1 cellular context compared by ENCODE assay signal in the genomic region with DNA sequence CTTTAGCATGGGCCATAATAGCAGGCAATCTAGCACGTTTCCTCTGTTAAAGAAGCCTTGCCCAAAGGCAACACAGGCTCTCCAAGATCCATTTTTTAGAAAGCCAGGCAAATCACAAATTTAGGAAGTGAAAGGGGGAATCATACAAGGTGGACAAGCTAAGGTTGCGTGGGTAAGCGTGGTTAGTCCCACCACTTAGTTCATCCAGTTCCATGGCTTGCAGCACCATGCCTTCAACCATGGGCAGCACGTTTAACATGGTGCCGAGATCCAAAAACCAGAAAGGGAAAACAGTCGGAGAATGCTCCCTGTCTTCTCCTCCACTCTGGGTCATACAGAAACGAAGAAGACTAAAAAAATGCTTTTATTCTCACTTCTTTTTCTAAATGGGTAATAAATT.
TF ChIP-seq lines count a peak whose summit lies in the region.

No MANE protein-coding gene starts in this region.

TF ChIP-seq in K562, 482 proteins besides CTCF, POLR2A, EP300 and RAD21 (continued from another document and continues in another):
- TF ChIP-seq, protein P1, sequence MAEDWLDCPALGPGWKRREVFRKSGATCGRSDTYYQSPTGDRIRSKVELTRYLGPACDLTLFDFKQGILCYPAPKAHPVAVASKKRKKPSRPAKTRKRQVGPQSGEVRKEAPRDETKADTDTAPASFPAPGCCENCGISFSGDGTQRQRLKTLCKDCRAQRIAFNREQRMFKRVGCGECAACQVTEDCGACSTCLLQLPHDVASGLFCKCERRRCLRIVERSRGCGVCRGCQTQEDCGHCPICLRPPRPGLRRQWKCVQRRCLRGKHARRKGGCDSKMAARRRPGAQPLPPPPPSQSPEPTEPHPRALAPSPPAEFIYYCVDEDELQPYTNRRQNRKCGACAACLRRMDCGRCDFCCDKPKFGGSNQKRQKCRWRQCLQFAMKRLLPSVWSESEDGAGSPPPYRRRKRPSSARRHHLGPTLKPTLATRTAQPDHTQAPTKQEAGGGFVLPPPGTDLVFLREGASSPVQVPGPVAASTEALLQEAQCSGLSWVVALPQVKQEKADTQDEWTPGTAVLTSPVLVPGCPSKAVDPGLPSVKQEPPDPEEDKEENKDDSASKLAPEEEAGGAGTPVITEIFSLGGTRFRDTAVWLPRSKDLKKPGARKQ (CRISPR knock-in tag; IDR thresholded peaks at IDR 0.05): no peak
- TF ChIP-seq STAT5A (IDR thresholded peaks at IDR 0.05; ENCODE audit: borderline replicate concordance, low read length): no peak
- TF ChIP-seq BRD4 (IDR thresholded peaks at IDR 0.05): no peak
- TF ChIP-seq MAFG (tag; conservative IDR thresholded peaks at IDR 0.05): no peak
- no peak for TF ChIP-seq ZBTB1 (CRISPR knock-in tag; IDR thresholded peaks at IDR 0.05; ENCODE audit: borderline replicate concordance, low read depth)
- no peak for TF ChIP-seq ZKSCAN3 (CRISPR knock-in tag; IDR thresholded peaks at IDR 0.05)
- TF ChIP-seq HDAC3 (IDR thresholded peaks at IDR 0.05; ENCODE audit: borderline replicate concordance, partially characterized antibody): no peak
- no peak for TF ChIP-seq ZNF316 (IDR thresholded peaks at IDR 0.05)
- no peak for TF ChIP-seq ZNF143 (CRISPR knock-in tag; IDR thresholded peaks at IDR 0.05)
- no peak for TF ChIP-seq ZNF175 (CRISPR knock-in tag; IDR thresholded peaks at IDR 0.05; ENCODE audit: low read depth)
- no peak for TF ChIP-seq BRF1 (IDR thresholded peaks at IDR 0.05; ENCODE audit: borderline replicate concordance, extremely low read depth, insufficient read length)
- no peak for TF ChIP-seq HNRNPL (IDR thresholded peaks at IDR 0.05; ENCODE audit: low read depth, low read length)
- no peak for TF ChIP-seq L3MBTL2 (IDR thresholded peaks at IDR 0.05)
- no peak for TF ChIP-seq ZNF766 (CRISPR knock-in tag; conservative IDR thresholded peaks at IDR 0.05)
- TF ChIP-seq ZNF444 (CRISPR knock-in tag; IDR thresholded peaks at IDR 0.05): no peak
- TF ChIP-seq HMG20B (CRISPR knock-in tag; IDR thresholded peaks at IDR 0.05): no peak
- no peak for TF ChIP-seq ZNF133 (CRISPR knock-in tag; IDR thresholded peaks at IDR 0.05)
- TF ChIP-seq CXXC5 (CRISPR knock-in tag; IDR thresholded peaks at IDR 0.05): no peak
- no peak for TF ChIP-seq CCNT2 (IDR thresholded peaks at IDR 0.05; ENCODE audit: borderline replicate concordance, extremely low read depth, insufficient read length, low read depth, low read length)
- TF ChIP-seq, protein P2, sequence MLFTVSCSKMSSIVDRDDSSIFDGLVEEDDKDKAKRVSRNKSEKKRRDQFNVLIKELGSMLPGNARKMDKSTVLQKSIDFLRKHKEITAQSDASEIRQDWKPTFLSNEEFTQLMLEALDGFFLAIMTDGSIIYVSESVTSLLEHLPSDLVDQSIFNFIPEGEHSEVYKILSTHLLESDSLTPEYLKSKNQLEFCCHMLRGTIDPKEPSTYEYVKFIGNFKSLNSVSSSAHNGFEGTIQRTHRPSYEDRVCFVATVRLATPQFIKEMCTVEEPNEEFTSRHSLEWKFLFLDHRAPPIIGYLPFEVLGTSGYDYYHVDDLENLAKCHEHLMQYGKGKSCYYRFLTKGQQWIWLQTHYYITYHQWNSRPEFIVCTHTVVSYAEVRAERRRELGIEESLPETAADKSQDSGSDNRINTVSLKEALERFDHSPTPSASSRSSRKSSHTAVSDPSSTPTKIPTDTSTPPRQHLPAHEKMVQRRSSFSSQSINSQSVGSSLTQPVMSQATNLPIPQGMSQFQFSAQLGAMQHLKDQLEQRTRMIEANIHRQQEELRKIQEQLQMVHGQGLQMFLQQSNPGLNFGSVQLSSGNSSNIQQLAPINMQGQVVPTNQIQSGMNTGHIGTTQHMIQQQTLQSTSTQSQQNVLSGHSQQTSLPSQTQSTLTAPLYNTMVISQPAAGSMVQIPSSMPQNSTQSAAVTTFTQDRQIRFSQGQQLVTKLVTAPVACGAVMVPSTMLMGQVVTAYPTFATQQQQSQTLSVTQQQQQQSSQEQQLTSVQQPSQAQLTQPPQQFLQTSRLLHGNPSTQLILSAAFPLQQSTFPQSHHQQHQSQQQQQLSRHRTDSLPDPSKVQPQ (CRISPR knock-in tag; IDR thresholded peaks at IDR 0.05; ENCODE audit: borderline replicate concordance): no peak
- TF ChIP-seq POLR2G (IDR thresholded peaks at IDR 0.05; ENCODE audit: low read depth, low read length): no peak
- TF ChIP-seq HOXB6 (CRISPR knock-in tag; IDR thresholded peaks at IDR 0.05; ENCODE audit: borderline replicate concordance): no peak
- TF ChIP-seq, protein P3, sequence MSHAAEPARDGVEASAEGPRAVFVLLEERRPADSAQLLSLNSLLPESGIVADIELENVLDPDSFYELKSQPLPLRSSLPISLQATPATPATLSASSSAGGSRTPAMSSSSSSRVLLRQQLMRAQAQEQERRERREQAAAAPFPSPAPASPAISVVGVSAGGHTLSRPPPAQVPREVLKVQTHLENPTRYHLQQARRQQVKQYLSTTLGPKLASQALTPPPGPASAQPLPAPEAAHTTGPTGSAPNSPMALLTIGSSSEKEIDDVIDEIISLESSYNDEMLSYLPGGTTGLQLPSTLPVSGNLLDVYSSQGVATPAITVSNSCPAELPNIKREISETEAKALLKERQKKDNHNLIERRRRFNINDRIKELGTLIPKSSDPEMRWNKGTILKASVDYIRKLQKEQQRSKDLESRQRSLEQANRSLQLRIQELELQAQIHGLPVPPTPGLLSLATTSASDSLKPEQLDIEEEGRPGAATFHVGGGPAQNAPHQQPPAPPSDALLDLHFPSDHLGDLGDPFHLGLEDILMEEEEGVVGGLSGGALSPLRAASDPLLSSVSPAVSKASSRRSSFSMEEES (CRISPR knock-in tag; IDR thresholded peaks at IDR 0.05): no peak
- no peak for TF ChIP-seq BDP1 (IDR thresholded peaks at IDR 0.05; ENCODE audit: insufficient read depth, insufficient read length)
- TF ChIP-seq NR1H2 (CRISPR knock-in tag; IDR thresholded peaks at IDR 0.05): no peak
- TF ChIP-seq IFI16 (CRISPR knock-in tag; IDR thresholded peaks at IDR 0.05): no peak
- TF ChIP-seq COPS2 (conservative IDR thresholded peaks at IDR 0.05): no peak
- TF ChIP-seq TCFL5 (CRISPR knock-in tag; conservative IDR thresholded peaks at IDR 0.05): no peak
- no peak for TF ChIP-seq POLR2B (IDR thresholded peaks at IDR 0.05; ENCODE audit: low read depth, partially characterized antibody)
- no peak for TF ChIP-seq TRIM24 (IDR thresholded peaks at IDR 0.05)
- TF ChIP-seq ZNF764 (CRISPR knock-in tag; IDR thresholded peaks at IDR 0.05; ENCODE audit: low read depth): no peak
- TF ChIP-seq, protein P4, sequence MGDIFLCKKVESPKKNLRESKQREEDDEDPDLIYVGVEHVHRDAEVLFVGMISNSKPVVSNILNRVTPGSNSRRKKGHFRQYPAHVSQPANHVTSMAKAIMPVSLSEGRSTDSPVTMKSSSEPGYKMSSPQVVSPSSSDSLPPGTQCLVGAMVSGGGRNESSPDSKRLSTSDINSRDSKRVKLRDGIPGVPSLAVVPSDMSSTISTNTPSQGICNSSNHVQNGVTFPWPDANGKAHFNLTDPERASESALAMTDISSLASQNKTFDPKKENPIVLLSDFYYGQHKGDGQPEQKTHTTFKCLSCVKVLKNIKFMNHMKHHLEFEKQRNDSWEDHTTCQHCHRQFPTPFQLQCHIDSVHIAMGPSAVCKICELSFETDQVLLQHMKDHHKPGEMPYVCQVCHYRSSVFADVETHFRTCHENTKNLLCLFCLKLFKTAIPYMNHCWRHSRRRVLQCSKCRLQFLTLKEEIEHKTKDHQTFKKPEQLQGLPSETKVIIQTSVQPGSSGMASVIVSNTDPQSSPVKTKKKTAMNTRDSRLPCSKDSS (IDR thresholded peaks at IDR 0.05; ENCODE audit: low read depth, partially characterized antibody): peak; percentile 68
- no peak for TF ChIP-seq KLF10 (CRISPR knock-in tag; IDR thresholded peaks at IDR 0.05)
- no peak for TF ChIP-seq LEF1 (IDR thresholded peaks at IDR 0.05)
- no peak for TF ChIP-seq SAFB (IDR thresholded peaks at IDR 0.05; ENCODE audit: borderline replicate concordance, low read depth, low read length)
- TF ChIP-seq ELF2 (CRISPR knock-in tag; IDR thresholded peaks at IDR 0.05): no peak
- TF ChIP-seq, protein P5, sequence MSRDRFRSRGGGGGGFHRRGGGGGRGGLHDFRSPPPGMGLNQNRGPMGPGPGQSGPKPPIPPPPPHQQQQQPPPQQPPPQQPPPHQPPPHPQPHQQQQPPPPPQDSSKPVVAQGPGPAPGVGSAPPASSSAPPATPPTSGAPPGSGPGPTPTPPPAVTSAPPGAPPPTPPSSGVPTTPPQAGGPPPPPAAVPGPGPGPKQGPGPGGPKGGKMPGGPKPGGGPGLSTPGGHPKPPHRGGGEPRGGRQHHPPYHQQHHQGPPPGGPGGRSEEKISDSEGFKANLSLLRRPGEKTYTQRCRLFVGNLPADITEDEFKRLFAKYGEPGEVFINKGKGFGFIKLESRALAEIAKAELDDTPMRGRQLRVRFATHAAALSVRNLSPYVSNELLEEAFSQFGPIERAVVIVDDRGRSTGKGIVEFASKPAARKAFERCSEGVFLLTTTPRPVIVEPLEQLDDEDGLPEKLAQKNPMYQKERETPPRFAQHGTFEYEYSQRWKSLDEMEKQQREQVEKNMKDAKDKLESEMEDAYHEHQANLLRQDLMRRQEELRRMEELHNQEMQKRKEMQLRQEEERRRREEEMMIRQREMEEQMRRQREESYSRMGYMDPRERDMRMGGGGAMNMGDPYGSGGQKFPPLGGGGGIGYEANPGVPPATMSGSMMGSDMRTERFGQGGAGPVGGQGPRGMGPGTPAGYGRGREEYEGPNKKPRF (IDR thresholded peaks at IDR 0.05; ENCODE audit: low read depth, low read length): no peak
- TF ChIP-seq, protein P6, sequence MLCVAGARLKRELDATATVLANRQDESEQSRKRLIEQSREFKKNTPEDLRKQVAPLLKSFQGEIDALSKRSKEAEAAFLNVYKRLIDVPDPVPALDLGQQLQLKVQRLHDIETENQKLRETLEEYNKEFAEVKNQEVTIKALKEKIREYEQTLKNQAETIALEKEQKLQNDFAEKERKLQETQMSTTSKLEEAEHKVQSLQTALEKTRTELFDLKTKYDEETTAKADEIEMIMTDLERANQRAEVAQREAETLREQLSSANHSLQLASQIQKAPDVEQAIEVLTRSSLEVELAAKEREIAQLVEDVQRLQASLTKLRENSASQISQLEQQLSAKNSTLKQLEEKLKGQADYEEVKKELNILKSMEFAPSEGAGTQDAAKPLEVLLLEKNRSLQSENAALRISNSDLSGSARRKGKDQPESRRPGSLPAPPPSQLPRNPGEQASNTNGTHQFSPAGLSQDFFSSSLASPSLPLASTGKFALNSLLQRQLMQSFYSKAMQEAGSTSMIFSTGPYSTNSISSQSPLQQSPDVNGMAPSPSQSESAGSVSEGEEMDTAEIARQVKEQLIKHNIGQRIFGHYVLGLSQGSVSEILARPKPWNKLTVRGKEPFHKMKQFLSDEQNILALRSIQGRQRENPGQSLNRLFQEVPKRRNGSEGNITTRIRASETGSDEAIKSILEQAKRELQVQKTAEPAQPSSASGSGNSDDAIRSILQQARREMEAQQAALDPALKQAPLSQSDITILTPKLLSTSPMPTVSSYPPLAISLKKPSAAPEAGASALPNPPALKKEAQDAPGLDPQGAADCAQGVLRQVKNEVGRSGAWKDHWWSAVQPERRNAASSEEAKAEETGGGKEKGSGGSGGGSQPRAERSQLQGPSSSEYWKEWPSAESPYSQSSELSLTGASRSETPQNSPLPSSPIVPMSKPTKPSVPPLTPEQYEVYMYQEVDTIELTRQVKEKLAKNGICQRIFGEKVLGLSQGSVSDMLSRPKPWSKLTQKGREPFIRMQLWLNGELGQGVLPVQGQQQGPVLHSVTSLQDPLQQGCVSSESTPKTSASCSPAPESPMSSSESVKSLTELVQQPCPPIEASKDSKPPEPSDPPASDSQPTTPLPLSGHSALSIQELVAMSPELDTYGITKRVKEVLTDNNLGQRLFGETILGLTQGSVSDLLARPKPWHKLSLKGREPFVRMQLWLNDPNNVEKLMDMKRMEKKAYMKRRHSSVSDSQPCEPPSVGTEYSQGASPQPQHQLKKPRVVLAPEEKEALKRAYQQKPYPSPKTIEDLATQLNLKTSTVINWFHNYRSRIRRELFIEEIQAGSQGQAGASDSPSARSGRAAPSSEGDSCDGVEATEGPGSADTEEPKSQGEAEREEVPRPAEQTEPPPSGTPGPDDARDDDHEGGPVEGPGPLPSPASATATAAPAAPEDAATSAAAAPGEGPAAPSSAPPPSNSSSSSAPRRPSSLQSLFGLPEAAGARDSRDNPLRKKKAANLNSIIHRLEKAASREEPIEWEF (CRISPR knock-in tag; IDR thresholded peaks at IDR 0.05): no peak
- TF ChIP-seq, protein P7, sequence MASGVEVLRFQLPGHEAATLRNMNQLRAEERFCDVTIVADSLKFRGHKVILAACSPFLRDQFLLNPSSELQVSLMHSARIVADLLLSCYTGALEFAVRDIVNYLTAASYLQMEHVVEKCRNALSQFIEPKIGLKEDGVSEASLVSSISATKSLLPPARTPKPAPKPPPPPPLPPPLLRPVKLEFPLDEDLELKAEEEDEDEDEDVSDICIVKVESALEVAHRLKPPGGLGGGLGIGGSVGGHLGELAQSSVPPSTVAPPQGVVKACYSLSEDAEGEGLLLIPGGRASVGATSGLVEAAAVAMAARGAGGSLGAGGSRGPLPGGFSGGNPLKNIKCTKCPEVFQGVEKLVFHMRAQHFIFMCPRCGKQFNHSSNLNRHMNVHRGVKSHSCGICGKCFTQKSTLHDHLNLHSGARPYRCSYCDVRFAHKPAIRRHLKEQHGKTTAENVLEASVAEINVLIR (CRISPR knock-in tag; IDR thresholded peaks at IDR 0.05): no peak
- TF ChIP-seq ZNF507 (tag; conservative IDR thresholded peaks at IDR 0.05): no peak
- peak; percentile 97 to 99 for TF ChIP-seq CBX3 (IDR thresholded peaks at IDR 0.05; ENCODE audit: borderline replicate concordance in 1 of 2, low read length in 2 of 2)
- TF ChIP-seq CEBPB (tag; IDR thresholded peaks at IDR 0.05): no peak
- no peak for TF ChIP-seq PRPF4 (IDR thresholded peaks at IDR 0.05; ENCODE audit: insufficient read depth, low read depth, low read length, poor library complexity, severe bottlenecking)
- TF ChIP-seq SETDB1 (IDR thresholded peaks at IDR 0.05; ENCODE audit: low read length): no peak
- no peak for TF ChIP-seq SMARCA5 (IDR thresholded peaks at IDR 0.05)
- TF ChIP-seq, protein P8, sequence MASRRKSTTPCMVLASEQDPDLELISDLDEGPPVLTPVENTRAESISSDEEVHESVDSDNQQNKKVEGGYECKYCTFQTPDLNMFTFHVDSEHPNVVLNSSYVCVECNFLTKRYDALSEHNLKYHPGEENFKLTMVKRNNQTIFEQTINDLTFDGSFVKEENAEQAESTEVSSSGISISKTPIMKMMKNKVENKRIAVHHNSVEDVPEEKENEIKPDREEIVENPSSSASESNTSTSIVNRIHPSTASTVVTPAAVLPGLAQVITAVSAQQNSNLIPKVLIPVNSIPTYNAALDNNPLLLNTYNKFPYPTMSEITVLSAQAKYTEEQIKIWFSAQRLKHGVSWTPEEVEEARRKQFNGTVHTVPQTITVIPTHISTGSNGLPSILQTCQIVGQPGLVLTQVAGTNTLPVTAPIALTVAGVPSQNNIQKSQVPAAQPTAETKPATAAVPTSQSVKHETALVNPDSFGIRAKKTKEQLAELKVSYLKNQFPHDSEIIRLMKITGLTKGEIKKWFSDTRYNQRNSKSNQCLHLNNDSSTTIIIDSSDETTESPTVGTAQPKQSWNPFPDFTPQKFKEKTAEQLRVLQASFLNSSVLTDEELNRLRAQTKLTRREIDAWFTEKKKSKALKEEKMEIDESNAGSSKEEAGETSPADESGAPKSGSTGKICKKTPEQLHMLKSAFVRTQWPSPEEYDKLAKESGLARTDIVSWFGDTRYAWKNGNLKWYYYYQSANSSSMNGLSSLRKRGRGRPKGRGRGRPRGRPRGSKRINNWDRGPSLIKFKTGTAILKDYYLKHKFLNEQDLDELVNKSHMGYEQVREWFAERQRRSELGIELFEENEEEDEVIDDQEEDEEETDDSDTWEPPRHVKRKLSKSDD (conservative IDR thresholded peaks at IDR 0.05; ENCODE audit: low read length): no peak
